ENCODE assay signal across 29 cellular contexts in the genomic region with DNA sequence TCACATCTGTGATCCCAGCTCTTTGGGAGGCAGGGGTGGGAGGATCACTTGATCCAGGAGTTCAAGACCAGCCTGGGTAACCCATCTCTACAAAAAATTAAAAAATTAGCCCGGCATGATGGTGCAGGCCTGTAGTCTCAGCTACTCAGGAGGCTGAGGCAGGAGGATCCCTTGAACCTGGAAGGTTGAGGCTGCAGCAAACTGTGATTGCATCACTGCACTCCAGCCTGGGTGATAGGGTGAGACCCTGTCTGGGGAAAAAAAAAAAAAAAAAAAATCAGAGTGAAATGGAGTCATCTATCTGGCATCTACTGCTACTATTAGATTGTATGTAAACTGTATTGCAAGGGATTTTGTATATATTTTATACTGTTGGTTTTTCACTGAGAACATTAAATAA.
"Had no signal": no experiment of that assay in that cellular context is flagged by ENCODE, and none has a peak within 500 bp of the region (broad histone marks: within the 10 kb centered on the region; RNA-seq: fewer than 3 reads in every experiment).

No MANE protein-coding gene starts in this region.

- H3K27ac Mint-ChIP-seq: activated CD4-positive, alpha-beta memory T cell treated with anti-CD3 and anti-CD28 coated beads for 36 hours; activated naive CD8-positive, alpha-beta T cell treated with anti-CD3 and anti-CD28 coated beads, Interleukin-2, amount 10 ng/mL, durations not matched to agents 7 days and 5 days; activated T-helper 2 cell treated with anti-CD3 and anti-CD28 coated beads, Interferon-gamma antibody, Interleukin-2, Interleukin-4, amounts not matched to agents 10 μg/mL and 5 μg/mL and 100 μg/mL, durations not matched to agents 14 hours and 24 hours and 36 hours had no signal

- H3K9me3 Mint-ChIP-seq: activated B cell treated with CpG ODN at 0.5 μM for 24 hours; activated CD4-positive, alpha-beta memory T cell treated with anti-CD3 and anti-CD28 coated beads for 36 hours; activated naive CD4-positive, alpha-beta T cell treated with anti-CD3 and anti-CD28 coated beads, Interleukin-2, amount 10 ng/mL, durations not matched to agents 7 days and 5 days; activated naive CD8-positive, alpha-beta T cell treated with anti-CD3 and anti-CD28 coated beads, Interleukin-2, amount 10 ng/mL, durations not matched to agents 7 days and 5 days; activated T-helper 2 cell treated with anti-CD3 and anti-CD28 coated beads, Interferon-gamma antibody, Interleukin-2, Interleukin-4, amounts not matched to agents 10 μg/mL and 5 μg/mL and 100 μg/mL, durations not matched to agents 14 hours and 24 hours and 36 hours; T-cell had no signal

- H3K27me3 Mint-ChIP-seq: activated B cell treated with CpG ODN at 0.5 μM for 24 hours; activated CD4-positive, alpha-beta memory T cell treated with anti-CD3 and anti-CD28 coated beads for 36 hours; activated naive CD4-positive, alpha-beta T cell treated with anti-CD3 and anti-CD28 coated beads, Interleukin-2, amount 10 ng/mL, durations not matched to agents 7 days and 5 days; activated naive CD8-positive, alpha-beta T cell treated with anti-CD3 and anti-CD28 coated beads, Interleukin-2, amount 10 ng/mL, durations not matched to agents 7 days and 5 days; T-cell had no signal

- H3K4me1 Mint-ChIP-seq: activated B cell treated with CpG ODN at 0.5 μM for 24 hours had no signal

- H3K27ac ChIP-seq: body of pancreas, breast epithelium, SJSA1, VCaP had no signal

- H3K4me3 ChIP-seq: body of pancreas, breast epithelium, MG63, SJSA1 had no signal

- ATAC-seq: body of pancreas, Panc1, SK-N-SH treated with all-trans-retinoic acid at 6 μM for 48 hours, T-cell had no signal

- H3K9me3 ChIP-seq: body of pancreas, breast epithelium, MG63, SJSA1 had no signal

- H3K4me3 Mint-ChIP-seq: activated B cell treated with CpG ODN at 0.5 μM for 24 hours; activated CD4-positive, alpha-beta memory T cell treated with anti-CD3 and anti-CD28 coated beads for 36 hours; activated naive CD4-positive, alpha-beta T cell treated with anti-CD3 and anti-CD28 coated beads, Interleukin-2, amount 10 ng/mL, durations not matched to agents 7 days and 5 days; activated naive CD8-positive, alpha-beta T cell treated with anti-CD3 and anti-CD28 coated beads, Interleukin-2, amount 10 ng/mL, durations not matched to agents 7 days and 5 days; T-cell had no signal

- DNase-seq: activated B cell treated with CpG ODN at 0.5 μM for 24 hours; activated CD4-positive, alpha-beta memory T cell treated with anti-CD3 and anti-CD28 coated beads for 36 hours; activated CD4-positive, alpha-beta T cell treated with anti-CD3 and anti-CD28 coated beads for 4 hours; activated CD4-positive, alpha-beta T cell treated with anti-CD3 and anti-CD28 coated beads, Interleukin-2, amount 50 U/mL, for 1 hour; activated CD4-positive, CD25-positive, alpha-beta regulatory T cell treated with anti-CD3 and anti-CD28 coated beads, Interleukin-2, amount 50 U/mL, for 72 hours; activated gamma-delta T cell; activated naive CD4-positive, alpha-beta T cell treated with anti-CD3 and anti-CD28 coated beads, Interleukin-2, amount 10 ng/mL, durations not matched to agents 7 days and 5 days; activated naive CD8-positive, alpha-beta T cell treated with anti-CD3 and anti-CD28 coated beads, Interleukin-2, amount 10 ng/mL, durations not matched to agents 7 days and 5 days; body of pancreas; Kasumi-1; KG1; MG63; NCI-H1048; NCI-H1105 treated with DMSO at 0.1 percent for 48 hours; NCI-H1436 treated with DMSO at 0.1 percent for 48 hours; NCI-H1694 treated with DMSO at 0.1 percent for 48 hours; NCI-H2029; NCI-H345; NCI-H524 treated with DMSO at 0.1 percent for 48 hours; SHP77 treated with DMSO at 0.1 percent for 48 hours; T-cell; T-helper 2 cell; T-helper 9 cell had no signal
